ENCODE assay signal across 8 cellular contexts in genomic region chr9:130243015-130243881, GRCh38. TPM values are rescaled to one million over a fixed set of nuclear protein-coding genes. Genes with fewer than 3 reads are reported as not detected.
A peak's percentile ranks its signal among the peaks of the same experiment; 100 is the strongest.
DNase-seq lines count a peak whose midpoint lies in the region; ATAC-seq and TF ChIP-seq lines count a peak whose summit lies in the region.

No MANE protein-coding gene starts in this region.

- H2BK15ac ChIP-seq in H9 (ENCODE audit: low read depth, low read length) = no peak overlapping the region
- H2BK15ac ChIP-seq in mesenchymal stem cell (ENCODE audit: low read depth, poor library complexity, severe bottlenecking) = no peak overlapping the region

- no peak overlapping the region for H3T11ph ChIP-seq in H9 (ENCODE audit: low read length)

- no peaks in the 10 kb centered on the region for H3K79me2 ChIP-seq in H9 (ENCODE audit: insufficient read depth, low read length)

- H2AFZ ChIP-seq in H9 (ENCODE audit: low read length) = no peak overlapping the region
- no peak overlapping the region for H2AFZ ChIP-seq in mesenchymal stem cell (ENCODE audit: low read depth, low read length)

- peaks cover 33% of the 10 kb centered on the region for H3K4me1 ChIP-seq in CD4-positive, alpha-beta memory T cell (ENCODE audit: insufficient read depth, low read length)
- H3K4me1 ChIP-seq in H9 (ENCODE audit: insufficient read depth, low read length) (no peaks in the 10 kb centered on the region), mesenchymal stem cell (ENCODE audit: control insufficient read depth, insufficient read depth, low read depth, low read length) (peaks cover 16% of the 10 kb centered on the region)

- H3K9ac ChIP-seq in H9 (ENCODE audit: extremely low read depth, insufficient read length, low read length) (no peak overlapping the region), mesenchymal stem cell (ENCODE audit: low read length) (peak overlapping the region; percentile 44)

- H2BK5ac ChIP-seq in H9 (ENCODE audit: insufficient read length, low read length) = no peak overlapping the region
- H2BK5ac ChIP-seq in mesenchymal stem cell (ENCODE audit: low read depth, low read length, poor library complexity, severe bottlenecking) = no peak overlapping the region

- no peak overlapping the region for H4K8ac ChIP-seq in H9 (replicated peaks; ENCODE audit: insufficient read length, low read depth, low read length)
- no peak overlapping the region for H4K8ac ChIP-seq in mesenchymal stem cell (ENCODE audit: low read length)

- no peaks in the 10 kb centered on the region for H3K9me3 Mint-ChIP-seq in CD4-positive, alpha-beta memory T cell
- no peaks in the 10 kb centered on the region for H3K9me3 Mint-ChIP-seq in H9

- H3K4me3 Mint-ChIP-seq in CD4-positive, alpha-beta memory T cell = peak overlapping the region; percentile 72 to 87 (median 82)
- H3K4me3 Mint-ChIP-seq in H9 = peak overlapping the region; percentile 43 to 62; a peak in 4 of 5 replicates

- no peaks in the 10 kb centered on the region for H3K27me3 ChIP-seq in CD4-positive, alpha-beta memory T cell (ENCODE audit: insufficient read depth, low read length)
- H3K27me3 ChIP-seq in H9 (ENCODE audit: insufficient read depth, low read length) (no peaks in the 10 kb centered on the region), mesenchymal stem cell (ENCODE audit: control insufficient read depth in 1 of 2, insufficient read depth in 1 of 2, low read length in 2 of 2) (peaks cover 0 to 14% of the 10 kb centered on the region in 2 experiments)

- no peak overlapping the region for H3K27ac ChIP-seq in CD4-positive, alpha-beta memory T cell (ENCODE audit: low read depth, low read length)
- no peak overlapping the region for H3K27ac ChIP-seq in H9 (ENCODE audit: insufficient read length, low read depth, low read length)
- H3K27ac ChIP-seq in mesenchymal stem cell (ENCODE audit: low read length, poor library complexity, severe bottlenecking) = no peak overlapping the region

- H3K27ac Mint-ChIP-seq in CD4-positive, alpha-beta memory T cell = peak overlapping the region; percentile 29 to 90 (median 83)
- H3K27ac Mint-ChIP-seq in H9 = no peak overlapping the region

- H3K4ac ChIP-seq in H9 (ENCODE audit: low read depth, low read length) = no peak overlapping the region
- H3K4ac ChIP-seq in mesenchymal stem cell (ENCODE audit: low read depth in 1 of 2, low read length in 2 of 2) = no peak overlapping the region

- H3K9me3 ChIP-seq in CD4-positive, alpha-beta memory T cell (ENCODE audit: control insufficient read depth in 1 of 2, low read length in 2 of 2) = no peaks in the 10 kb centered on the region
- no peaks in the 10 kb centered on the region for H3K9me3 ChIP-seq in H9 (ENCODE audit: control insufficient read depth, low read depth, low read length)
- H3K9me3 ChIP-seq in mesenchymal stem cell (ENCODE audit: control insufficient read depth, low read length) = no peaks in the 10 kb centered on the region

- H4K91ac ChIP-seq in H9 (ENCODE audit: insufficient read length, low read depth, low read length) (no peak overlapping the region), mesenchymal stem cell (ENCODE audit: low read length) (peak overlapping the region; percentile 66)

- no peaks in the 10 kb centered on the region for H3K79me1 ChIP-seq in H9 (ENCODE audit: insufficient read depth, low read depth, low read length, poor library complexity, severe bottlenecking)
- H3K79me1 ChIP-seq in mesenchymal stem cell (replicated peaks; ENCODE audit: low read length, poor library complexity, severe bottlenecking) = no peaks in the 10 kb centered on the region

- no peak overlapping the region for H2BK12ac ChIP-seq in H9 (ENCODE audit: insufficient read length, low read depth, low read length)
- H2BK12ac ChIP-seq in mesenchymal stem cell (ENCODE audit: low read length in 2 of 2) = no peak overlapping the region

- no peak overlapping the region for H2BK20ac ChIP-seq in H9 (ENCODE audit: low read depth, low read length, poor library complexity, severe bottlenecking)

- H3K4me1 Mint-ChIP-seq in CD4-positive, alpha-beta memory T cell = peaks cover 18 to 49% (median 26%) of the 10 kb centered on the region in 4 donors
- peaks cover 15 to 29% of the 10 kb centered on the region in 2 experiments for H3K4me1 Mint-ChIP-seq in H9

- TF ChIP-seq CTCF in H9 (conservative IDR thresholded peaks at IDR 0.05) = peak; percentile 91

- H3K14ac ChIP-seq in H9 (ENCODE audit: insufficient read depth, low read length) = no peak overlapping the region; the same call in 1 of the 2 replicates
- H3K14ac ChIP-seq in mesenchymal stem cell (ENCODE audit: low read length in 2 of 2) = no peak overlapping the region

- H3K56ac ChIP-seq in H9 (ENCODE audit: insufficient read length, low read depth, low read length) = no peak overlapping the region

- no peaks in the 10 kb centered on the region for H3K36me3 ChIP-seq in CD4-positive, alpha-beta memory T cell (ENCODE audit: insufficient read depth, low read length)
- no peaks in the 10 kb centered on the region for H3K36me3 ChIP-seq in mesenchymal stem cell (ENCODE audit: control insufficient read depth in 1 of 2, insufficient read depth in 2 of 2, low read depth in 1 of 2, low read length in 2 of 2)

- H2AK5ac ChIP-seq in H9 (ENCODE audit: insufficient read length, low read length) (no peak overlapping the region), mesenchymal stem cell (ENCODE audit: low read length, severe bottlenecking) (no peak overlapping the region)

- no peaks in the 10 kb centered on the region for H3K23me2 ChIP-seq in H9 (ENCODE audit: insufficient read length, low read depth, low read length, poor library complexity, severe bottlenecking)

- H3K18ac ChIP-seq in H9 (ENCODE audit: insufficient read length, low read depth, low read length) (no peak overlapping the region), mesenchymal stem cell (ENCODE audit: low read depth in 1 of 2, low read length in 2 of 2) (no peak overlapping the region)

- CTCF ChIA-PET in CD4-positive, alpha-beta memory T cell (lab: Charles Lee; ENCODE audit: partially characterized antibody) = interaction anchor here (0.7 to 7.6 kb wide), 18 partner anchors 9 to 603 kb away, joined by 3 to 69 read pairs (median 4); no protein-coding TSS in a partner anchor

- no peaks in the 10 kb centered on the region for H3K36me3 Mint-ChIP-seq in CD4-positive, alpha-beta memory T cell
- H3K36me3 Mint-ChIP-seq in H9 (ENCODE audit: insufficient read depth in 1 of 3, low read depth in 3 of 3) = no peaks in the 10 kb centered on the region

- no peak for ATAC-seq in HG03196 (IDR thresholded peaks at IDR 0.05; ENCODE audit: unreplicated experiment)

- WGBS in H9 (ENCODE audit: extremely low coverage, insufficient read length, low lambda C conversion rate) = no CpG with 5 or more reads among the region's 35 CpGs
- 27% methylated on average over 35 of the region's 35 CpGs for WGBS in mesenchymal stem cell

- POLR2A ChIA-PET in CD4-positive, alpha-beta memory T cell (lab: Charles Lee; ENCODE audit: partially characterized antibody) = no interaction called here

- H3K4me2 ChIP-seq in H9 (ENCODE audit: insufficient read depth, insufficient read length, low read length) (peak overlapping the region; percentile 27), mesenchymal stem cell (ENCODE audit: low read length, poor library complexity, severe bottlenecking) (no peak overlapping the region)

- intact Hi-C loops in CD4-positive, alpha-beta memory T cell (cut with micrococcal nuclease) = loop anchor here (5.0 to 10.0 kb wide), 3 partner anchors 116 to 506 kb away; no protein-coding TSS in a partner anchor

- H2BK120ac ChIP-seq in H9 (ENCODE audit: low read depth, low read length, poor library complexity, severe bottlenecking) (no peak overlapping the region), mesenchymal stem cell (ENCODE audit: low read depth, low read length) (no peak overlapping the region)

- H3K4me3 ChIP-seq in CD4-positive, alpha-beta memory T cell (ENCODE audit: low read length in 2 of 2) = peak overlapping the region in 1 of 2 donors; percentile 44
- H3K4me3 ChIP-seq in mesenchymal stem cell (ENCODE audit: insufficient read depth in 1 of 2, low read depth in 1 of 2, low read length in 2 of 2) = peak overlapping the region in 1 of 2 experiments; percentile 56

- DNase-seq in CD4-positive, alpha-beta memory T cell = peak; percentile 74 to 81 (median 75)
- peak; percentile 87 for DNase-seq in H9
- peak; percentile 43 to 80 for DNase-seq in NCI-H524 (lab: John Stamatoyannopoulos, UW)
- DNase-seq in activated CD4-positive, alpha-beta T cell treated with anti-CD3 and anti-CD28 coated beads, Interleukin-2, amount 50 U/mL, for 4 hours = peak; percentile 76 to 81
- peak; percentile 74 for DNase-seq in effector CD4-positive, alpha-beta T cell
- DNase-seq in mesenchymal stem cell = peak; percentile 48
- DNase-seq in stimulated activated CD8-positive, alpha-beta memory T cell treated with anti-CD3 and anti-CD28 coated beads, Interleukin-12 subunit alpha, Interleukin-12 subunit beta, amount 100 ng/mL, for 4 hours (ENCODE audit: low read depth) = peak; percentile 59

- no peaks in the 10 kb centered on the region for H3K27me3 Mint-ChIP-seq in CD4-positive, alpha-beta memory T cell
- peaks cover 8% of the 10 kb centered on the region for H3K27me3 Mint-ChIP-seq in H9 (ENCODE audit: low read depth)

- H4K20me1 ChIP-seq in H9 (ENCODE audit: control insufficient read depth, insufficient read depth, insufficient read length) = no peaks in the 10 kb centered on the region

- no peak overlapping the region for H3K23ac ChIP-seq in H9 (ENCODE audit: insufficient read length, low read depth, low read length)
- no peak overlapping the region for H3K23ac ChIP-seq in mesenchymal stem cell (ENCODE audit: low read length in 2 of 2)

- no peak overlapping the region for H4K5ac ChIP-seq in H9 (ENCODE audit: insufficient read length, low read depth, low read length)

RNA-seq across cellular contexts. Expression of gene HMCN2, which starts 22.3 kb away (rescaled TPM):
- total RNA-seq in CD4-positive, alpha-beta memory T cell = not detected
- polyA plus RNA-seq in CD4-positive, alpha-beta memory T cell = not detected
- 6.7 and 8.6 TPM in 2 replicates for total RNA-seq in H9 (2021)
- 0.06 TPM for polyA plus RNA-seq in mesenchymal stem cell (2013, experiment 1 of 2)
- 0.10 TPM for polyA plus RNA-seq in mesenchymal stem cell (2013, experiment 2 of 2)

Comparison
In these comparisons a context has a peak if more than half of its experiments do, and no peak if none do; other contexts are left out.
1. H3K27ac Mint-ChIP-seq: peak in CD4-positive, alpha-beta memory T cell (7 of 7); none in H9 (0 of 3).
2. Peak in every context shown above with its lines, with median percentiles within 50 percentile points of each other: DNase-seq.